ENCODE assay signal across 18 cellular contexts in genomic region chr7:79789584-79790345, GRCh38.
A peak's percentile ranks its signal among the peaks of the same experiment; 100 is the strongest.
DNase-seq lines count a peak whose midpoint lies in the region; ATAC-seq, FAIRE-seq and TF ChIP-seq lines count a peak whose summit lies in the region.
"Had no signal": no experiment of that assay in that cellular context is flagged by ENCODE, and none has a peak within 500 bp of the region (broad histone marks: within the 10 kb centered on the region; RNA-seq: fewer than 3 reads in every experiment).

No MANE protein-coding gene starts in this region.

- H3K9me3 ChIP-seq in small intestine (ENCODE audit: control insufficient read depth, low read depth): no peaks in the 10 kb centered on the region
- H3K9me3 ChIP-seq: BLaER1 treated with 17β-estradiol and CSF1 and Interleukin-3, amounts not matched to agents 10 nM and 100 nM; prostate gland had no signal

- no peak overlapping the region for H3K27ac ChIP-seq in small intestine (ENCODE audit: low read depth in 1 of 2, low read length in 1 of 2)
- H3K27ac ChIP-seq: BLaER1 treated with 17β-estradiol and CSF1 and Interleukin-3, amounts not matched to agents 10 nM and 100 nM; prostate gland; RWPE1 had no signal

- DNase-seq in G401 (ENCODE audit: low spot score) (peak; percentile 52), OCI-M1 (lab: John Stamatoyannopoulos, UW) (peak; percentile 55), fibroblast of mammary gland (ENCODE audit: low read depth) (peak; percentile 61), retina (peak; percentile 43), NCI-H2227 treated with DMSO at 0.1 percent for 48 hours (lab: John Stamatoyannopoulos, UW) (no peak), small intestine (no peak)
- no peak for DNase-seq in activated CD8-positive, alpha-beta memory T cell treated with anti-CD3 and anti-CD28 coated beads for 24 hours
- DNase-seq: amniotic stem cell, DMS153, MV-4-11, NCI-H2029, T-helper 1 cell had no signal

- 39 to 57% (median 50%) methylated on average over 2 of the region's 2 CpGs for WGBS in small intestine, 3 donors

- no peak for ATAC-seq in GM18498 (IDR thresholded peaks at IDR 0.05; ENCODE audit: unreplicated experiment)
- ATAC-seq: esophagus mucosa, GM23338 had no signal

- no peaks in the 10 kb centered on the region for H3K4me1 ChIP-seq in small intestine (ENCODE audit: control insufficient read depth in 2 of 2, insufficient read depth in 1 of 2, low read depth in 1 of 2, low read length in 1 of 2)
- H3K4me1 ChIP-seq: BLaER1 treated with 17β-estradiol and CSF1 and Interleukin-3, amounts not matched to agents 10 nM and 100 nM; prostate gland had no signal

- no peak for TF ChIP-seq CTCF in fibroblast of mammary gland (conservative IDR thresholded peaks at IDR 0.05; ENCODE audit: control insufficient read depth, insufficient read depth, low read depth, low read length)

- H3K27me3 ChIP-seq in small intestine (ENCODE audit: control insufficient read depth in 2 of 2, insufficient read depth in 2 of 2, low read length in 2 of 2): no peaks in the 10 kb centered on the region
- H3K27me3 ChIP-seq: BLaER1 treated with 17β-estradiol and CSF1 and Interleukin-3, amounts not matched to agents 10 nM and 100 nM had no signal

- in situ Hi-C loops in G401 (cut with HindIII; ENCODE audit: low sequenced_read_pairs): no loop called here

- FAIRE-seq in small intestine (lab: Jason Lieb, UNC): no peak

- no peaks in the 10 kb centered on the region for H3K36me3 ChIP-seq in small intestine (ENCODE audit: control insufficient read depth in 2 of 2, insufficient read depth in 2 of 2, low read length in 2 of 2)
- H3K36me3 ChIP-seq: BLaER1 treated with 17β-estradiol and CSF1 and Interleukin-3, amounts not matched to agents 10 nM and 100 nM; prostate gland had no signal

- H3K4me3 ChIP-seq in fibroblast of mammary gland (ENCODE audit: control insufficient read depth, low read depth, low read length) (no peak overlapping the region), small intestine (ENCODE audit: low read depth in 1 of 2, low read length in 2 of 2) (no peak overlapping the region)
- H3K4me3 ChIP-seq: BLaER1 treated with 17β-estradiol and CSF1 and Interleukin-3, amounts not matched to agents 10 nM and 100 nM; GM23338; prostate gland had no signal

Comparison
In these comparisons a context has a peak if more than half of its experiments do, and no peak if none do; other contexts are left out.
1. DNase-seq: peak in G401 (single experiment), OCI-M1 (single experiment), fibroblast of mammary gland (single experiment) and retina (single experiment); none in activated CD8-positive, alpha-beta memory T cell treated with anti-CD3 and anti-CD28 coated beads for 24 hours (single experiment), NCI-H2227 treated with DMSO at 0.1 percent for 48 hours (single experiment) and small intestine (single experiment).